1 cellular context compared by ENCODE assay signal in the genomic region with DNA sequence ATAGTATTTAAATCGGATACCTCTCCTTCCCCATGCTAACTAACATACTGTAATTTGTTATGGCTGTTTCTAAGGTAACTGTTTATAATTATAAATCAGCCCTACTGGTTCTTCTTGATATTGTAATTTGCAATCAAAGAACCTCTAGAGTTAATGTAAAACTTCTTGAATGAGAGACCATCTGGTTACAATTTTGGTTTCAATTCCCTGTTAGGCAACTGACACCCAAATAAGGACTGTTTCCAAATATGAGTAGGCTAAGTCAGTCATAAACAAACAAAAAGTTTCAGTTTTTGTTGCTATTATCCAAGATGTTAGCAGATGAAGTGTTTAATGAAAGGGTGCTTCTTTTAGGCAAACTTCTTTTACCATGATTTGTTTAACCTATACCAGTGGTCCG.
A peak's percentile ranks its signal among the peaks of the same experiment; 100 is the strongest.
TF ChIP-seq lines count a peak whose summit lies in the region.

No MANE protein-coding gene starts in this region.

TF ChIP-seq in GM12878, 131 proteins besides CTCF, POLR2A, EP300 and RAD21 (continued from another document and continues in another):
- TF ChIP-seq, protein P1, sequence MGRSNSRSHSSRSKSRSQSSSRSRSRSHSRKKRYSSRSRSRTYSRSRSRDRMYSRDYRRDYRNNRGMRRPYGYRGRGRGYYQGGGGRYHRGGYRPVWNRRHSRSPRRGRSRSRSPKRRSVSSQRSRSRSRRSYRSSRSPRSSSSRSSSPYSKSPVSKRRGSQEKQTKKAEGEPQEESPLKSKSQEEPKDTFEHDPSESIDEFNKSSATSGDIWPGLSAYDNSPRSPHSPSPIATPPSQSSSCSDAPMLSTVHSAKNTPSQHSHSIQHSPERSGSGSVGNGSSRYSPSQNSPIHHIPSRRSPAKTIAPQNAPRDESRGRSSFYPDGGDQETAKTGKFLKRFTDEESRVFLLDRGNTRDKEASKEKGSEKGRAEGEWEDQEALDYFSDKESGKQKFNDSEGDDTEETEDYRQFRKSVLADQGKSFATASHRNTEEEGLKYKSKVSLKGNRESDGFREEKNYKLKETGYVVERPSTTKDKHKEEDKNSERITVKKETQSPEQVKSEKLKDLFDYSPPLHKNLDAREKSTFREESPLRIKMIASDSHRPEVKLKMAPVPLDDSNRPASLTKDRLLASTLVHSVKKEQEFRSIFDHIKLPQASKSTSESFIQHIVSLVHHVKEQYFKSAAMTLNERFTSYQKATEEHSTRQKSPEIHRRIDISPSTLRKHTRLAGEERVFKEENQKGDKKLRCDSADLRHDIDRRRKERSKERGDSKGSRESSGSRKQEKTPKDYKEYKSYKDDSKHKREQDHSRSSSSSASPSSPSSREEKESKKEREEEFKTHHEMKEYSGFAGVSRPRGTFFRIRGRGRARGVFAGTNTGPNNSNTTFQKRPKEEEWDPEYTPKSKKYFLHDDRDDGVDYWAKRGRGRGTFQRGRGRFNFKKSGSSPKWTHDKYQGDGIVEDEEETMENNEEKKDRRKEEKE (IDR thresholded peaks at IDR 0.05), result no peak
- TF ChIP-seq CREM (IDR thresholded peaks at IDR 0.05; ENCODE audit: low read depth) (no peak), REST (IDR thresholded peaks at IDR 0.05; ENCODE audit: low read depth, low read length) (no peak), EED (IDR thresholded peaks at IDR 0.05; ENCODE audit: low read depth) (no peak), NRF1 (conservative IDR thresholded peaks at IDR 0.05; ENCODE audit: low read depth, low read length) (no peak), MTA2 (IDR thresholded peaks at IDR 0.05; ENCODE audit: low read depth) (peak; percentile 54), RBBP5 (conservative IDR thresholded peaks at IDR 0.05) (no peak), WRNIP1 (IDR thresholded peaks at IDR 0.05; ENCODE audit: borderline replicate concordance, low read depth, low read length) (no peak), JUND (IDR thresholded peaks at IDR 0.05; ENCODE audit: low read depth, low read length) (peak; percentile 73), ESRRA (IDR thresholded peaks at IDR 0.05; ENCODE audit: low read length) (0 out of 2 replicates have a peak, but pooled peaks have one; percentile 33), USF1 (IDR thresholded peaks at IDR 0.05; ENCODE audit: borderline replicate concordance, extremely low read length, insufficient read depth, low read depth, low read length) (no peak), HDGF (IDR thresholded peaks at IDR 0.05) (no peak), HDAC6 (IDR thresholded peaks at IDR 0.05; ENCODE audit: unreplicated experiment) (no peak), SREBF2 (IDR thresholded peaks at IDR 0.05; ENCODE audit: low read length) (0 out of 2 replicates have a peak, but pooled peaks have one; percentile 21), E4F1 (IDR thresholded peaks at IDR 0.05; ENCODE audit: borderline replicate concordance, partially characterized antibody) (no peak), TCF3 (IDR thresholded peaks at IDR 0.05; ENCODE audit: borderline replicate concordance, insufficient read depth, low read depth, low read length) (no peak), CEBPZ (IDR thresholded peaks at IDR 0.05; ENCODE audit: low read depth, low read length) (no peak), FOXM1 (IDR thresholded peaks at IDR 0.05; ENCODE audit: low read depth, low read length) (no peak), POLR2AphosphoS2 (IDR thresholded peaks at IDR 0.05; ENCODE audit: low read depth, low read length) (no peak), SIN3A (IDR thresholded peaks at IDR 0.05; ENCODE audit: low read depth, low read length) (0 out of 2 replicates have a peak, but pooled peaks have one; percentile 39), POU2F2 (IDR thresholded peaks at IDR 0.05; ENCODE audit: borderline replicate concordance, low read depth, low read length) (no peak), MTA3 (IDR thresholded peaks at IDR 0.05; ENCODE audit: borderline replicate concordance, low read length) (no peak), NBN (IDR thresholded peaks at IDR 0.05) (no peak), LARP7 (IDR thresholded peaks at IDR 0.05) (no peak), IKZF1 (conservative IDR thresholded peaks at IDR 0.05) (0 out of 2 replicates have a peak, but pooled peaks have one; percentile 8), YY1 (IDR thresholded peaks at IDR 0.05; ENCODE audit: low read depth, low read length) (no peak), TARDBP (IDR thresholded peaks at IDR 0.05; ENCODE audit: borderline replicate concordance) (no peak), RELB (IDR thresholded peaks at IDR 0.05; ENCODE audit: low read depth) (peak; percentile 56; the same call in 1 of the 2 replicates), NFYA (IDR thresholded peaks at IDR 0.05; ENCODE audit: borderline replicate concordance, low read depth, low read length) (no peak), ZNF207 (IDR thresholded peaks at IDR 0.05; ENCODE audit: borderline replicate concordance) (no peak), E2F8 (IDR thresholded peaks at IDR 0.05; ENCODE audit: low read depth, partially characterized antibody) (no peak), EZH2 (IDR thresholded peaks at IDR 0.05; ENCODE audit: borderline replicate concordance, control insufficient read depth, low read depth, low read length) (no peak), RAD51 (IDR thresholded peaks at IDR 0.05) (no peak)
- TF ChIP-seq, protein P2, sequence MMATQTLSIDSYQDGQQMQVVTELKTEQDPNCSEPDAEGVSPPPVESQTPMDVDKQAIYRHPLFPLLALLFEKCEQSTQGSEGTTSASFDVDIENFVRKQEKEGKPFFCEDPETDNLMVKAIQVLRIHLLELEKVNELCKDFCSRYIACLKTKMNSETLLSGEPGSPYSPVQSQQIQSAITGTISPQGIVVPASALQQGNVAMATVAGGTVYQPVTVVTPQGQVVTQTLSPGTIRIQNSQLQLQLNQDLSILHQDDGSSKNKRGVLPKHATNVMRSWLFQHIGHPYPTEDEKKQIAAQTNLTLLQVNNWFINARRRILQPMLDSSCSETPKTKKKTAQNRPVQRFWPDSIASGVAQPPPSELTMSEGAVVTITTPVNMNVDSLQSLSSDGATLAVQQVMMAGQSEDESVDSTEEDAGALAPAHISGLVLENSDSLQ (IDR thresholded peaks at IDR 0.05), result peak; percentile 78
